12 cellular contexts compared by ENCODE assay signal in the genomic region with DNA sequence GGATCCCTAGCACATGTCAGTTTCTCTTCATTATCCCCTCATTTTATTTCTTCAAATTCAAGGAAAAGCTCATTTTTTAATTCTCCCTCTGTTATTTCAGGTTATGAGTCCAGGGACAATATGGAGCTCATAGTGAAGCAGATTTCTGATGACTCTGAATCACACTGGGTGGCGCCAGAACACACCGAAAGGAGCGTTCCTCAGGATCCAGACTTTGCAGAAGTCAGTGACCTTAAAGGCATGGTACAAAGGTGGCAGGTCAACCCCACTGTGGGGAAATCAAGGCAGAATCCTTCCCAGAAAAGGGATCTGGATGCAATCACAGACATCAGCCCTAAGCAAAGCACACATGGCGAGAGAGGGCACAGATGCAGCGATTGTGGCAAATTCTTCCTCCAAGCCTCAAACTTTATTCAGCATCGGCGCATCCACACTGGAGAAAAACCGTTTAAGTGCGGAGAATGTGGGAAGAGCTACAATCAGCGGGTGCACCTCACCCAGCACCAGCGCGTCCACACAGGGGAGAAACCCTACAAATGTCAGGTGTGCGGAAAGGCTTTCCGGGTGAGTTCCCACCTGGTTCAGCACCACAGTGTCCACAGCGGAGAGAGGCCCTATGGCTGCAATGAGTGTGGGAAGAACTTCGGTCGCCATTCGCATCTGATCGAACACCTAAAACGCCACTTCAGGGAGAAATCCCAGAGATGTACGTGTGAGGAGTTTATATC. TPM values are rescaled to one million over a fixed set of nuclear protein-coding genes. Genes with fewer than 3 reads are reported as not detected.
DNase-seq lines count a peak whose midpoint lies in the region; ATAC-seq, FAIRE-seq and TF ChIP-seq lines count a peak whose summit lies in the region.
"Had no signal": no experiment of that assay in that cellular context is flagged by ENCODE, and none has a peak within 500 bp of the region (broad histone marks: within the 10 kb centered on the region; RNA-seq: fewer than 3 reads in every experiment).

No MANE protein-coding gene starts in this region.

- peaks cover 2% of the 10 kb centered on the region for H3K9me3 ChIP-seq in T-helper 17 cell (ENCODE audit: control insufficient read depth, low read length, poor library complexity, severe bottlenecking)

- no peaks in the 10 kb centered on the region for H3K4me1 Mint-ChIP-seq in activated naive CD8-positive, alpha-beta T cell treated with anti-CD3 and anti-CD28 coated beads, Interleukin-2, amount 50 U/mL, for 24 hours
- H3K4me1 Mint-ChIP-seq in T-helper 17 cell = peaks cover 3% of the 10 kb centered on the region
- H3K4me1 Mint-ChIP-seq: activated B cell treated with CpG ODN at 0.5 μM for 24 hours had no signal

- no peak for FAIRE-seq in H54 (lab: Jason Lieb, UNC)

- peaks cover 58% of the 10 kb centered on the region for H3K36me3 Mint-ChIP-seq in activated naive CD8-positive, alpha-beta T cell treated with anti-CD3 and anti-CD28 coated beads, Interleukin-2, amount 50 U/mL, for 24 hours (ENCODE audit: low read depth)
- peaks cover 15% of the 10 kb centered on the region for H3K36me3 Mint-ChIP-seq in T-helper 17 cell (ENCODE audit: low read depth)

- H3K4me3 Mint-ChIP-seq in activated naive CD8-positive, alpha-beta T cell treated with anti-CD3 and anti-CD28 coated beads, Interleukin-2, amount 50 U/mL, for 24 hours = no peak overlapping the region
- no peak overlapping the region for H3K4me3 Mint-ChIP-seq in T-helper 17 cell
- H3K4me3 Mint-ChIP-seq: activated B cell treated with CpG ODN at 0.5 μM for 24 hours, memory B cell had no signal

- no peak for TF ChIP-seq POLR2A in H54 (IDR thresholded peaks at IDR 0.05; ENCODE audit: low read depth, low read length)

- H3K9me3 Mint-ChIP-seq in activated naive CD8-positive, alpha-beta T cell treated with anti-CD3 and anti-CD28 coated beads, Interleukin-2, amount 50 U/mL, for 24 hours = peaks cover 16% of the 10 kb centered on the region

- no peak for TF ChIP-seq EP300 in Ishikawa (IDR thresholded peaks at IDR 0.05; ENCODE audit: borderline replicate concordance)

- TF ChIP-seq RAD21 in Ishikawa (IDR thresholded peaks at IDR 0.05; ENCODE audit: low read depth) = peak; percentile 39

- no peak overlapping the region for H3K27ac Mint-ChIP-seq in activated naive CD8-positive, alpha-beta T cell treated with anti-CD3 and anti-CD28 coated beads, Interleukin-2, amount 50 U/mL, for 24 hours
- H3K27ac Mint-ChIP-seq in T-helper 17 cell = no peak overlapping the region
- H3K27ac Mint-ChIP-seq: activated B cell treated with CpG ODN at 0.5 μM for 24 hours, memory B cell had no signal

- ATAC-seq in activated naive CD8-positive, alpha-beta T cell treated with anti-CD3 and anti-CD28 coated beads, Interleukin-2, amount 50 U/mL, for 24 hours = peak; percentile 59
- no peak for ATAC-seq in T-helper 17 cell

- no peaks in the 10 kb centered on the region for H3K27me3 Mint-ChIP-seq in activated naive CD8-positive, alpha-beta T cell treated with anti-CD3 and anti-CD28 coated beads, Interleukin-2, amount 50 U/mL, for 24 hours
- H3K27me3 Mint-ChIP-seq in T-helper 17 cell = no peaks in the 10 kb centered on the region
- H3K27me3 Mint-ChIP-seq: activated B cell treated with CpG ODN at 0.5 μM for 24 hours, memory B cell had no signal

- DNase-seq in D341Med (ENCODE audit: low spot score) = peak; percentile 46
- peak; percentile 23 for DNase-seq in activated naive CD8-positive, alpha-beta T cell treated with anti-CD3 and anti-CD28 coated beads, Interleukin-2, amount 50 U/mL, for 24 hours
- DNase-seq in myocyte (ENCODE audit: low read depth) = peak; percentile 26
- no peak for DNase-seq in DMS153 (lab: John Stamatoyannopoulos, UW)
- no peak for DNase-seq in H54 (ENCODE audit: insufficient read length, low spot score)
- DNase-seq in COLO668 (lab: John Stamatoyannopoulos, UW; ENCODE audit: unreplicated experiment) = no peak
- no peak for DNase-seq in T-helper 17 cell
- DNase-seq: activated B cell treated with CpG ODN at 0.5 μM for 24 hours, cortex of kidney, NCI-H226 had no signal

TF ChIP-seq in Ishikawa, 13 proteins besides CTCF, POLR2A, EP300 and RAD21:
- TF ChIP-seq NFIC (IDR thresholded peaks at IDR 0.05) = no peak
- no peak for TF ChIP-seq CEBPB (IDR thresholded peaks at IDR 0.05)
- no peak for TF ChIP-seq FOXM1 (IDR thresholded peaks at IDR 0.05; ENCODE audit: borderline replicate concordance, low read depth)
- no peak for TF ChIP-seq TEAD4 (IDR thresholded peaks at IDR 0.05)
- no peak for TF ChIP-seq TAF1 (IDR thresholded peaks at IDR 0.05; ENCODE audit: low read depth)
- no peak for TF ChIP-seq ZBTB7A (IDR thresholded peaks at IDR 0.05; ENCODE audit: low read depth)
- TF ChIP-seq YY1 (IDR thresholded peaks at IDR 0.05; ENCODE audit: low read depth) = no peak
- no peak for TF ChIP-seq TCF12 (IDR thresholded peaks at IDR 0.05; ENCODE audit: low read depth)
- no peak for TF ChIP-seq MAX (IDR thresholded peaks at IDR 0.05)
- TF ChIP-seq REST (IDR thresholded peaks at IDR 0.05; ENCODE audit: low read depth) = no peak
- no peak for TF ChIP-seq EGR1 (IDR thresholded peaks at IDR 0.05)
- no peak for TF ChIP-seq CREB1 (IDR thresholded peaks at IDR 0.05; ENCODE audit: low read depth)
- TF ChIP-seq, protein P1, sequence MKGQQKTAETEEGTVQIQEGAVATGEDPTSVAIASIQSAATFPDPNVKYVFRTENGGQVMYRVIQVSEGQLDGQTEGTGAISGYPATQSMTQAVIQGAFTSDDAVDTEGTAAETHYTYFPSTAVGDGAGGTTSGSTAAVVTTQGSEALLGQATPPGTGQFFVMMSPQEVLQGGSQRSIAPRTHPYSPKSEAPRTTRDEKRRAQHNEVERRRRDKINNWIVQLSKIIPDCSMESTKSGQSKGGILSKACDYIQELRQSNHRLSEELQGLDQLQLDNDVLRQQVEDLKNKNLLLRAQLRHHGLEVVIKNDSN (IDR thresholded peaks at IDR 0.05) = no peak

RNA-seq across cellular contexts. Expression of gene ZKSCAN5, which starts 21.4 kb away (rescaled TPM):
- total RNA-seq in myocyte (18.5 and 21.9 TPM in 2 replicates), T-helper 17 cell (1 to 10 TPM; 4.4 to 4.6 TPM)
- polyA plus RNA-seq in myocyte (2012) = 10.5 TPM

RNA-seq across cellular contexts. Expression of gene ZNF394, which starts 25.8 kb away (rescaled TPM):
- 17.5 and 19.5 TPM in 2 replicates for total RNA-seq in myocyte
- 17.6 TPM for polyA plus RNA-seq in myocyte (2012)
- total RNA-seq in T-helper 17 cell = 100 to 1,000 TPM; 189 to 198 TPM

RNA-seq across cellular contexts. Expression of gene FAM200A, which starts 26.0 kb away (rescaled TPM):
- 14.1 and 15.6 TPM in 2 replicates for total RNA-seq in myocyte
- polyA plus RNA-seq in myocyte (2012) = 5.6 TPM
- total RNA-seq in T-helper 17 cell = 1 to 10 TPM; 2.3 to 2.5 TPM

RNA-seq across cellular contexts. Expression of gene ZNF655, which starts 32.6 kb away (rescaled TPM):
- total RNA-seq in myocyte (105 and 110 TPM in 2 replicates), T-helper 17 cell (100 to 1,000 TPM; 134 to 135 TPM)
- polyA plus RNA-seq in myocyte (2012) = 48.8 TPM

RNA-seq across cellular contexts. Expression of gene ZNF789, which starts 53.2 kb away (rescaled TPM):
- total RNA-seq in myocyte = 9.9 and 14.0 TPM in 2 replicates
- polyA plus RNA-seq in myocyte (2012) = 12.2 TPM
- total RNA-seq in T-helper 17 cell = 10 to 100 TPM; 12.5 to 18.1 TPM

Comparison
In these comparisons a context has a peak if more than half of its experiments do, and no peak if none do; other contexts are left out.
1. DNase-seq: peak in D341Med (single experiment), activated naive CD8-positive, alpha-beta T cell treated with anti-CD3 and anti-CD28 coated beads, Interleukin-2, amount 50 U/mL, for 24 hours (single experiment) and myocyte (single experiment); none in DMS153 (single experiment), H54 (single experiment), COLO668 (single experiment) and T-helper 17 cell (0 of 3).